9 cellular contexts compared by ENCODE assay signal in the genomic region with DNA sequence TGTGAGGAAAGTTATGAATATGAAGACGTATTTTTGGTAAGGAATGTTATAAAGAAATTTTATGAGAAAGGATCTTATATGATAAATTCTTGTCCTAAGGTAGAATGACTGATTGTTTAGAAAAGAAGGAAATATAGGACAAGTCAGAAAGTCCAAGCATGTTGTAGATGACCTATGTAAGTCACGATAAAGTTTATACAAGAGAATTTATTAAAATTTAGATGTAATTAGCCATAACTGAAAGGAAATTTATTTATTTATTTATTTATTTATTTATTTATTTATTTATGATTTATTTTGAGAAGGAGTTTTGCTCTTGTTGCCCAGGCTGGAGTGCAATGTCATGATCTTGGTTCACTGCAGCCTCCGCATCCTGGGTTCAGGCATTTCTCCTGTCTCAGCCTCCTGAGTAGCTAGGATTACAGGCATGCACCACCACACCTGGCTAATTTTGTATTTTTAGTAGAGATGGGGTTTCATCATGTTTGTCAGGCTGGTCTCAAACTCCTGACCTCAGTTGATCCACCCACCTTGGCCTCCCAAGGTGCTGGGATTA. TPM values are rescaled to one million over a fixed set of nuclear protein-coding genes. Genes with fewer than 3 reads are reported as not detected.
A peak's percentile ranks its signal among the peaks of the same experiment; 100 is the strongest.
DNase-seq lines count a peak whose midpoint lies in the region; FAIRE-seq and TF ChIP-seq lines count a peak whose summit lies in the region.
"Not testable (repeated sequence)": the region's sequence is repeated elsewhere in the genome, so short reads cannot be mapped to it uniquely, and the experiment has no call there.
"Had no signal": no experiment of that assay in that cellular context is flagged by ENCODE, and none has a peak within 500 bp of the region (broad histone marks: within the 10 kb centered on the region; RNA-seq: fewer than 3 reads in every experiment).

No MANE protein-coding gene starts in this region.

- H3K9me2 ChIP-seq in OCI-LY7 (ENCODE audit: insufficient read depth, low read length): not testable (repeated sequence)

- CTCF ChIA-PET in HEK293 (lab: Yijun Ruan, JAX): interaction anchor here (0.7 kb wide), 1 partner anchor 743 kb away, joined by 3 read pairs; no protein-coding TSS in a partner anchor
- CTCF ChIA-PET in OCI-LY7 (lab: Charles Lee; ENCODE audit: unreplicated experiment): not testable (repeated sequence)

- not testable (repeated sequence) for H2AFZ ChIP-seq in OCI-LY7 (ENCODE audit: low read length); neural progenitor cell (replicated peaks)

- H4K20me1 ChIP-seq in OCI-LY7 (ENCODE audit: insufficient read depth, low read length); neural progenitor cell (ENCODE audit: low read depth): not testable (repeated sequence)

- intact Hi-C loops in OCI-LY7 (cut with micrococcal nuclease; ENCODE audit: unreplicated experiment): not testable (repeated sequence)

- not testable (repeated sequence) for H3K9ac ChIP-seq in endodermal cell (ENCODE audit: extremely low read depth, low read length, poor library complexity, severe bottlenecking); neural progenitor cell

- TF ChIP-seq CTCF in HEK293 (tag by site-specific recombination; IDR thresholded peaks at IDR 0.05); NB4 (IDR thresholded peaks at IDR 0.05; ENCODE audit: low read depth, low read length); OCI-LY7 (conservative IDR thresholded peaks at IDR 0.05; ENCODE audit: low read length); endodermal cell (conservative IDR thresholded peaks at IDR 0.05); neural progenitor cell (IDR thresholded peaks at IDR 0.05): not testable (repeated sequence)

- H3K79me2 ChIP-seq in OCI-LY7 (ENCODE audit: insufficient read depth, low read depth, low read length); neural progenitor cell (ENCODE audit: low read depth): not testable (repeated sequence)

- peak; percentile 45 for FAIRE-seq in frontal cortex (lab: Jason Lieb, UNC)

- POLR2A ChIA-PET in HEK293 (lab: Yijun Ruan, JAX); OCI-LY7 (lab: Charles Lee): not testable (repeated sequence)

- not testable (repeated sequence) for H3K27ac ChIP-seq in HEK293 (ENCODE audit: extremely low read depth, low read depth, low read length); OCI-LY7 (ENCODE audit: low read depth, low read length, poor library complexity, severe bottlenecking); endodermal cell (ENCODE audit: low read depth, low read length); neural progenitor cell

- not testable (repeated sequence) for H3K27me3 ChIP-seq in endodermal cell (ENCODE audit: control insufficient read depth, insufficient read depth, low read length, poor library complexity, severe bottlenecking); neural progenitor cell

- not testable (repeated sequence) for H3K9me3 ChIP-seq in HEK293 (ENCODE audit: control insufficient read depth, insufficient read depth, low read depth, low read length)
- H3K9me3 ChIP-seq in OCI-LY7 (ENCODE audit: low read length): peaks cover 24% of the 10 kb centered on the region
- peaks cover 56% of the 10 kb centered on the region for H3K9me3 ChIP-seq in endodermal cell (ENCODE audit: control insufficient read depth, low read length)
- H3K9me3 ChIP-seq in neural progenitor cell (ENCODE audit: low read depth): peaks cover 21% of the 10 kb centered on the region

- not testable (repeated sequence) for H3K27me3 Mint-ChIP-seq in endodermal cell (ENCODE audit: insufficient read depth); neural progenitor cell (ENCODE audit: insufficient read depth, low read depth)

- H3K36me3 Mint-ChIP-seq in endodermal cell (ENCODE audit: low read depth): peaks cover 28% of the 10 kb centered on the region
- H3K36me3 Mint-ChIP-seq in neural progenitor cell: not testable (repeated sequence)

- BruUV-seq in OCI-LY7 (replicated peaks; lab: Mats Ljungman, UMichigan): not testable (repeated sequence)

- DNase-seq in DMS 273 (lab: John Stamatoyannopoulos, UW; ENCODE audit: unreplicated experiment): peak; percentile 19
- DNase-seq in NB4 (ENCODE audit: low read depth): peak; percentile 21
- DNase-seq in OCI-LY7 (ENCODE audit: low spot score): peak; percentile 42
- DNase-seq in RPMI7951 (ENCODE audit: low read depth): peak; percentile 23
- DNase-seq in endodermal cell; frontal cortex (ENCODE audit: low spot score in 2 of 2): not testable (repeated sequence)
- DNase-seq in neural progenitor cell (ENCODE audit: low spot score): peak; percentile 37

- not testable (repeated sequence) for H3K4me1 Mint-ChIP-seq in endodermal cell, neural progenitor cell

- not testable (repeated sequence) for H3K4me3 ChIP-seq in HEK293 (ENCODE audit: low read depth, low read length); NB4 (ENCODE audit: low read depth, low read length); OCI-LY7 (ENCODE audit: low read depth, low read length, poor library complexity, severe bottlenecking); neural progenitor cell
- peak overlapping the region; percentile 50 for H3K4me3 ChIP-seq in endodermal cell (ENCODE audit: low read length)

- TF ChIP-seq POLR2A in NB4 (IDR thresholded peaks at IDR 0.05; ENCODE audit: extremely low read depth, insufficient read length): not testable (repeated sequence)

- H3K36me3 ChIP-seq in HEK293 (ENCODE audit: control insufficient read depth in 2 of 2, insufficient read depth in 1 of 2, low read length in 2 of 2); OCI-LY7 (ENCODE audit: insufficient read depth, low read length); endodermal cell (ENCODE audit: control insufficient read depth, insufficient read depth, low read length); neural progenitor cell: not testable (repeated sequence)

- WGBS in endodermal cell (ENCODE audit: insufficient coverage in 1 of 2, insufficient read length in 1 of 2), 2 experiments: 74 to 91% methylated on average over 2 to 3 of the region's 3 CpGs

- H3K9me3 Mint-ChIP-seq in endodermal cell (peaks cover 83% of the 10 kb centered on the region), neural progenitor cell (peaks cover 50% of the 10 kb centered on the region)

- not testable (repeated sequence) for H3K4me3 Mint-ChIP-seq in endodermal cell, neural progenitor cell

- H3K4me1 ChIP-seq in HEK293 (ENCODE audit: control insufficient read depth, insufficient read depth, low read length); OCI-LY7 (ENCODE audit: insufficient read depth, low read length, poor library complexity, severe bottlenecking); endodermal cell (ENCODE audit: control insufficient read depth, insufficient read depth, low read length); neural progenitor cell: not testable (repeated sequence)

- H3K4me2 ChIP-seq in OCI-LY7 (ENCODE audit: low read length); neural progenitor cell: not testable (repeated sequence)

- H3K27ac Mint-ChIP-seq in endodermal cell, neural progenitor cell: not testable (repeated sequence)

- H3F3A ChIP-seq in neural progenitor cell (ENCODE audit: low read depth): not testable (repeated sequence)

TF ChIP-seq in HEK293, 187 proteins besides CTCF, POLR2A, EP300 and RAD21 (continues in another document):
- TF ChIP-seq SETDB1 (IDR thresholded peaks at IDR 0.05; ENCODE audit: insufficient read length, low read length) (peak; percentile 99), ZNF623 (tag by site-specific recombination; IDR thresholded peaks at IDR 0.05) (peak; percentile 42; the same call in 1 of the 2 replicates), ZNF555 (tag by site-specific recombination; conservative IDR thresholded peaks at IDR 0.05) (peak; percentile 47)

RNA-seq across cellular contexts. Expression of a gene that starts 12.3 kb away (rescaled TPM):
- not detected in 2 replicates for total RNA-seq in OCI-LY7 (2014; rRNA removed; shearing (Covaris generic))
- not detected in 2 replicates for total RNA-seq in OCI-LY7 (2022)
- total RNA-seq in RPMI7951 (2014; rRNA removed; shearing (Covaris generic)): 16.9 and 18.0 TPM in 2 replicates
- total RNA-seq in endodermal cell: 10 to 100 TPM in 1 of 2 donors, 1 to 10 TPM in 1; 7.8 to 10.7 TPM
- 9.9 TPM for polyA plus RNA-seq in endodermal cell (2013, experiment 1 of 2)
- 8.4 TPM for polyA plus RNA-seq in endodermal cell (2013, experiment 2 of 2)
- total RNA-seq in frontal cortex: 64.0 TPM
- total RNA-seq in neural progenitor cell (ENCODE audit: low replicate concordance): 1.8 and 2.1 TPM in 2 replicates
- total RNA-seq: CD4-positive, alpha-beta memory T cell had no signal
- polyA plus RNA-seq: CD4-positive, alpha-beta memory T cell had no signal
